Comparison of ENCODE assay signal across 5 cellular contexts in genomic region chr7:72949276-72949675, GRCh38. TPM values are rescaled to one million over a fixed set of nuclear protein-coding genes. Genes with fewer than 3 reads are reported as not detected.
"Had no signal": no experiment of that assay in that cellular context is flagged by ENCODE, and none has a peak within 500 bp of the region (broad histone marks: within the 10 kb centered on the region; RNA-seq: fewer than 3 reads in every experiment).

No MANE protein-coding gene starts in this region.

RNA-seq across cellular contexts. Expression of gene TRIM74, which starts 20.0 kb away (rescaled TPM):
- total RNA-seq: dermis microvascular lymphatic vessel endothelial cell, esophagus mucosa, gastrocnemius medialis, left ventricle myocardium inferior had no signal
- polyA plus RNA-seq: keratinocyte had no signal
